8 cellular contexts compared by ENCODE assay signal in the genomic region with DNA sequence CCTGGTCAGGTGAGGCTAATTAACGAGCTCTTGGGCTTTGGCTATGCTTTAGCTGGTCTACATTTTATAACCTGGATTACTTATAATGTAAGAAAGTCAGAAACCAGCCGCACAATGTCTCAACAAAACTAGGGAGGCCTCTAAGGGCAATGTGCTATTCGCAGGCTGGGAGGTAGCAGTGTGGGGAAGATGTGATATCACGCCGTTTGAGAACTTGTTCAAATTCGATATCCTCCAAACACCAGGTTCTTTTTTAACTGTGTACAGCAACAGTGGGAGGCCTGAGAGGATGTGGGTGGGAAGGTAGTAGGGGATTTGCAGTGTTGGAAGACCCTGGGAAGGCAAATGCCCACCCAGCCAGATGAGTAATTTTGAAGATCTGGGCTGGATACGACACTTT.
"Had no signal": no experiment of that assay in that cellular context is flagged by ENCODE, and none has a peak within 500 bp of the region (broad histone marks: within the 10 kb centered on the region; RNA-seq: fewer than 3 reads in every experiment).

No MANE protein-coding gene starts in this region.

- DNase-seq: GDM1, GF-D8 had no signal

- H3K4me3 ChIP-seq: GM12878 had no signal

- FAIRE-seq: G401.6, GM12878, GM12891, GM12892, GM18507, GM19239 had no signal

- ATAC-seq: GM12878 had no signal
